10 cellular contexts compared by ENCODE assay signal in genomic region chr14:55297611-55298323, GRCh38. TPM values are rescaled to one million over a fixed set of nuclear protein-coding genes. Genes with fewer than 3 reads are reported as not detected.
DNase-seq lines count a peak whose midpoint lies in the region; ATAC-seq and TF ChIP-seq lines count a peak whose summit lies in the region.
"Had no signal": no experiment of that assay in that cellular context is flagged by ENCODE, and none has a peak within 500 bp of the region (broad histone marks: within the 10 kb centered on the region; RNA-seq: fewer than 3 reads in every experiment).

No MANE protein-coding gene starts in this region.

- H3K27me3 Mint-ChIP-seq in stimulated activated naive CD8-positive, alpha-beta T cell treated with anti-CD3 and anti-CD28 coated beads, Interleukin-15, Interleukin-2, amounts not matched to agents 100 ng/mL and 50 ng/mL, for 24 hours: no peaks in the 10 kb centered on the region
- H3K27me3 Mint-ChIP-seq: naive thymus-derived CD8-positive, alpha-beta T cell had no signal

- no peak for ATAC-seq in stimulated activated naive CD8-positive, alpha-beta T cell treated with anti-CD3 and anti-CD28 coated beads, Interleukin-15, Interleukin-2, amounts not matched to agents 100 U/mL and 50 U/mL, for 24 hours
- ATAC-seq in foreskin keratinocyte (peak; percentile 56), GM19035 (IDR thresholded peaks at IDR 0.05; ENCODE audit: unreplicated experiment) (no peak), Right ventricle myocardium inferior (no peak), GM18519 (IDR thresholded peaks at IDR 0.05; ENCODE audit: low FRiP score, unreplicated experiment) (no peak)
- ATAC-seq: naive thymus-derived CD8-positive, alpha-beta T cell; stimulated activated effector memory CD8-positive, alpha-beta T cell treated with anti-CD3 and anti-CD28 coated beads, Interleukin-12 subunit alpha, Interleukin-12 subunit beta, amount 100 ng/mL, for 72 hours had no signal

- no peak overlapping the region for H3K4me3 ChIP-seq in PC-9

- H3K4me2 ChIP-seq in PC-9: 0 out of 2 replicates have a peak overlapping the region, but pooled peaks have one; percentile 13

- H3K36me3 ChIP-seq in PC-9 (ENCODE audit: low read depth): peaks cover 18% of the 10 kb centered on the region; the same call in 1 of the 2 replicates

- H3K27me3 ChIP-seq in PC-9 (ENCODE audit: insufficient read depth, low read depth) (no peaks in the 10 kb centered on the region), foreskin keratinocyte (no peaks in the 10 kb centered on the region)

- H4K20me1 ChIP-seq in PC-9 (ENCODE audit: insufficient read depth): no peaks in the 10 kb centered on the region; the same call in 1 of the 2 replicates

- H3K4me1 ChIP-seq in PC-9 (replicated peaks; ENCODE audit: insufficient read depth) (no peaks in the 10 kb centered on the region), foreskin keratinocyte (peaks cover 20% of the 10 kb centered on the region)

- H3K4me3 Mint-ChIP-seq in stimulated activated naive CD8-positive, alpha-beta T cell treated with anti-CD3 and anti-CD28 coated beads, Interleukin-15, Interleukin-2, amounts not matched to agents 100 ng/mL and 50 ng/mL, for 24 hours: no peak overlapping the region
- H3K4me3 Mint-ChIP-seq: naive thymus-derived CD8-positive, alpha-beta T cell; stimulated activated effector memory CD8-positive, alpha-beta T cell treated with anti-CD3 and anti-CD28 coated beads, Interleukin-12 subunit alpha, Interleukin-12 subunit beta, amount 100 ng/mL, for 72 hours had no signal

- H2AFZ ChIP-seq in PC-9: no peak overlapping the region

- H3K9me2 ChIP-seq in PC-9 (ENCODE audit: insufficient read depth): no peaks in the 10 kb centered on the region

- BruUV-seq in PC-9 (replicated peaks; lab: Mats Ljungman, UMichigan): no TSS peak

- POLR2A ChIA-PET in PC-9 (lab: Charles Lee; ENCODE audit: unreplicated experiment): interaction anchor here (0.6 kb wide), 2 partner anchors 57 to 1602 kb away, joined by 4 to 6 read pairs; no protein-coding TSS in a partner anchor

- no peaks in the 10 kb centered on the region for H3K9me3 ChIP-seq in PC-9 (ENCODE audit: insufficient read depth, low read depth)

- DNase-seq in stimulated activated naive CD8-positive, alpha-beta T cell treated with anti-CD3 and anti-CD28 coated beads, Interleukin-15, Interleukin-2, amounts not matched to agents 100 U/mL and 50 U/mL, for 24 hours: no peak
- DNase-seq in PC-9: peak in 1 of 2 experiments; percentile 55
- peak; percentile 35 to 67 for DNase-seq in foreskin keratinocyte
- DNase-seq in ureter (ENCODE audit: low spot score): peak; percentile 73
- DNase-seq in Right ventricle myocardium inferior (ENCODE audit: missing footprints): no peak
- DNase-seq: naive thymus-derived CD8-positive, alpha-beta T cell had no signal

- CTCF ChIA-PET in PC-9 (lab: Charles Lee): interaction anchor here (0.7 kb wide), 3 partner anchors 9 to 408 kb away, joined by 3 to 4 read pairs (median 3); no protein-coding TSS in a partner anchor

- H3K4me1 Mint-ChIP-seq in stimulated activated naive CD8-positive, alpha-beta T cell treated with anti-CD3 and anti-CD28 coated beads, Interleukin-15, Interleukin-2, amounts not matched to agents 100 ng/mL and 50 ng/mL, for 24 hours (ENCODE audit: low read depth): peaks cover 68% of the 10 kb centered on the region

- H3K27ac Mint-ChIP-seq in stimulated activated naive CD8-positive, alpha-beta T cell treated with anti-CD3 and anti-CD28 coated beads, Interleukin-15, Interleukin-2, amounts not matched to agents 100 ng/mL and 50 ng/mL, for 24 hours: peak overlapping the region; percentile 5
- H3K27ac Mint-ChIP-seq: naive thymus-derived CD8-positive, alpha-beta T cell; stimulated activated effector memory CD8-positive, alpha-beta T cell treated with anti-CD3 and anti-CD28 coated beads, Interleukin-12 subunit alpha, Interleukin-12 subunit beta, amount 100 ng/mL, for 72 hours had no signal

- intact Hi-C loops in PC-9 (cut with micrococcal nuclease; ENCODE audit: unreplicated experiment): no loop called here
- intact Hi-C loops in Right ventricle myocardium inferior (cut with DNase I): no loop called here

- no peaks in the 10 kb centered on the region for H3F3A ChIP-seq in PC-9 (ENCODE audit: insufficient read depth, low read depth)

- no peaks in the 10 kb centered on the region for H3K9me3 Mint-ChIP-seq in stimulated activated naive CD8-positive, alpha-beta T cell treated with anti-CD3 and anti-CD28 coated beads, Interleukin-15, Interleukin-2, amounts not matched to agents 100 ng/mL and 50 ng/mL, for 24 hours
- H3K9me3 Mint-ChIP-seq: naive thymus-derived CD8-positive, alpha-beta T cell; stimulated activated effector memory CD8-positive, alpha-beta T cell treated with anti-CD3 and anti-CD28 coated beads, Interleukin-12 subunit alpha, Interleukin-12 subunit beta, amount 100 ng/mL, for 72 hours had no signal

- H3K27ac ChIP-seq in PC-9 (no peak overlapping the region), foreskin keratinocyte (no peak overlapping the region)

- no peak for TF ChIP-seq CTCF in PC-9 (conservative IDR thresholded peaks at IDR 0.05)
- peak; percentile 61 for TF ChIP-seq CTCF in foreskin keratinocyte (conservative IDR thresholded peaks at IDR 0.05)

- peaks cover 39% of the 10 kb centered on the region for H3K36me3 Mint-ChIP-seq in stimulated activated naive CD8-positive, alpha-beta T cell treated with anti-CD3 and anti-CD28 coated beads, Interleukin-15, Interleukin-2, amounts not matched to agents 100 ng/mL and 50 ng/mL, for 24 hours (ENCODE audit: low read depth)

- H3K79me2 ChIP-seq in PC-9 (ENCODE audit: low read depth): peaks cover 82% of the 10 kb centered on the region

RNA-seq across cellular contexts. Expression of gene FBXO34, which starts 26.5 kb away (rescaled TPM):
- 32.8 and 33.1 TPM in 2 replicates for total RNA-seq in PC-9 (2021)
- 16.3 and 17.3 TPM in 2 replicates for total RNA-seq in foreskin keratinocyte
- polyA plus RNA-seq in foreskin keratinocyte: 5.0 and 6.9 TPM in 2 replicates
- 52.0 TPM for total RNA-seq in ureter
- total RNA-seq in Right ventricle myocardium inferior: 24.5 TPM

Comparison
In these comparisons a context has a peak if more than half of its experiments do, and no peak if none do; other contexts are left out.
1. DNase-seq: peak in foreskin keratinocyte (2 of 2) and ureter (single experiment); none in stimulated activated naive CD8-positive, alpha-beta T cell treated with anti-CD3 and anti-CD28 coated beads, Interleukin-15, Interleukin-2, amounts not matched to agents 100 U/mL and 50 U/mL, for 24 hours (single experiment) and Right ventricle myocardium inferior (single experiment).